ENCODE assay signal across 8 cellular contexts in the genomic region with DNA sequence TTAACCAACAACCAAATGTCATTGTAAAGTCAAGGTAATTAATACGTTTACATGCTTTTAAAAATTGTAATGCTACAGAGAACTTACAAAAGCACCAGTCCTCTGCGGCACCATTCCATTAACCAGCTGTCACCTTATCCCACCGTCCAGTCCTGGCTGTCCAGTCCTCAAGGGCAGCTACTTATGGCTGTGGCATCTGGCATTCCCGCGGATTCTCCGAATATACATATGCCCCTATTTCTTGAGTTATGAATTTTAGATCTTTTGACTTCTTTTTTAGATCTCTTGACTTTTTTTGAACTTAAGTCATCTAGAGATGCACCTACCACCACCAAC. TPM values are rescaled to one million over a fixed set of nuclear protein-coding genes. Genes with fewer than 3 reads are reported as not detected.
A peak's percentile ranks its signal among the peaks of the same experiment; 100 is the strongest.
DNase-seq lines count a peak whose midpoint lies in the region; ATAC-seq, FAIRE-seq and TF ChIP-seq lines count a peak whose summit lies in the region.

No MANE protein-coding gene starts in this region.

- no peak overlapping the region for H4K5ac ChIP-seq in IMR-90 (ENCODE audit: low read depth, low read length)

- no peak overlapping the region for H2BK15ac ChIP-seq in IMR-90 (ENCODE audit: low read depth, low read length)

- H3K56ac ChIP-seq in IMR-90 (ENCODE audit: extremely low read depth, insufficient read depth, low read length), result no peak overlapping the region

- no peak overlapping the region for H2AK5ac ChIP-seq in IMR-90 (ENCODE audit: low read depth, low read length)

- no TSS peak for BruUV-seq in IMR-90 (replicated peaks; lab: Mats Ljungman, UMichigan)

- peaks cover 3% of the 10 kb centered on the region; the same call in 1 of the 2 replicates for H3K4me1 ChIP-seq in IMR-90 (ENCODE audit: control insufficient read depth, insufficient read depth, low read length)
- peaks cover 10% of the 10 kb centered on the region in 2 donors for H3K4me1 ChIP-seq in duodenal mucosa (ENCODE audit: control insufficient read depth in 1 of 2, insufficient read depth in 2 of 2, low read length in 2 of 2)

- TF ChIP-seq RAD21 in IMR-90 (IDR thresholded peaks at IDR 0.05; ENCODE audit: low read length), result no peak

- peaks cover 0 to 8% of the 10 kb centered on the region in 2 experiments; a peak in 2 of 4 replicates for H3K79me1 ChIP-seq in IMR-90 (ENCODE audit: low read depth in 1 of 2, low read length in 2 of 2)

- H2AK9ac ChIP-seq in IMR-90 (replicated peaks; ENCODE audit: low read depth, low read length, poor library complexity), result no peak overlapping the region

- H3K9ac ChIP-seq in IMR-90 (ENCODE audit: low read depth, low read length) (no peak overlapping the region), duodenal mucosa (ENCODE audit: low read depth in 1 of 2, low read length in 2 of 2) (peak overlapping the region in 1 of 2 donors; percentile 5)

- no peak for FAIRE-seq in urothelium cell line (lab: Jason Lieb, UNC)

- H3K36me3 ChIP-seq in IMR-90 (ENCODE audit: control insufficient read depth, insufficient read depth, low read length) (no peaks in the 10 kb centered on the region), duodenal mucosa (ENCODE audit: control insufficient read depth in 1 of 2, insufficient read depth in 2 of 2, low read length in 2 of 2) (no peaks in the 10 kb centered on the region)

- peak overlapping the region; percentile 66 to 91 (median 82) for H3K4me3 Mint-ChIP-seq in naive thymus-derived CD8-positive, alpha-beta T cell

- H3K4ac ChIP-seq in IMR-90 (ENCODE audit: low read depth, low read length), result no peak overlapping the region

- H4K8ac ChIP-seq in IMR-90 (ENCODE audit: low read depth in 2 of 2, low read length in 2 of 2), result no peak overlapping the region

- TF ChIP-seq POLR2A in IMR-90 (IDR thresholded peaks at IDR 0.05; ENCODE audit: low read depth, low read length), result no peak

- DNase-seq in AG10803 (ENCODE audit: low read depth), result no peak
- no peak for DNase-seq in IMR-90
- DNase-seq in naive thymus-derived CD8-positive, alpha-beta T cell, result no peak
- no peak for DNase-seq in NCI-H1105 (lab: John Stamatoyannopoulos, UW)
- no peak for DNase-seq in urothelium cell line (ENCODE audit: low spot score)
- no peak for DNase-seq in NCI-H1092 treated with DMSO at 0.1 percent for 48 hours (lab: John Stamatoyannopoulos, UW)
- no peak for DNase-seq in nucleus accumbens (lab: John Stamatoyannopoulos, UW)

- H2BK5ac ChIP-seq in IMR-90 (ENCODE audit: low read depth, low read length, poor library complexity, severe bottlenecking), result no peak overlapping the region

- in situ Hi-C loops in IMR-90 (cut with MboI; ENCODE audit: low sequenced_read_pairs), result no loop called here

- H3K18ac ChIP-seq in IMR-90 (ENCODE audit: low read depth, low read length), result no peak overlapping the region

- H2BK20ac ChIP-seq in IMR-90 (ENCODE audit: low read depth, low read length), result no peak overlapping the region

- no peak overlapping the region for H2BK120ac ChIP-seq in IMR-90 (ENCODE audit: low read depth, low read length)

- ATAC-seq in IMR-90 (ENCODE audit: low read depth), result peak; percentile 28
- ATAC-seq in naive thymus-derived CD8-positive, alpha-beta T cell, result peak in 1 of 2 donors; percentile 6

- WGBS in IMR-90 (ENCODE audit: extremely low coverage in 2 of 2, insufficient read length in 1 of 2), 2 experiments, result no CpG with 5 or more reads among the region's 6 CpGs

- H3K27ac ChIP-seq in IMR-90 (ENCODE audit: insufficient read depth, low read length), result no peak overlapping the region
- H3K27ac ChIP-seq in duodenal mucosa (ENCODE audit: low read depth, low read length), result no peak overlapping the region

- H4K20me1 ChIP-seq in IMR-90 (ENCODE audit: insufficient read depth, low read length), result no peaks in the 10 kb centered on the region

- dilution Hi-C loops in IMR-90 (cut with HindIII; ENCODE audit: low sequenced_read_pairs, unreplicated experiment), result no loop called here

- TF ChIP-seq CTCF in AG10803 (conservative IDR thresholded peaks at IDR 0.05; ENCODE audit: low read length) (no peak), IMR-90 (conservative IDR thresholded peaks at IDR 0.05; ENCODE audit: low read depth, low read length) (no peak)

- H3K14ac ChIP-seq in IMR-90 (replicated peaks; ENCODE audit: low read depth, low read length), result no peak overlapping the region

- CTCF ChIA-PET in IMR-90 (lab: Yijun Ruan, JAX), result interaction anchor here (1.0 kb wide), 1 partner anchor 397 kb away, joined by 3 read pairs; no protein-coding TSS in a partner anchor

- POLR2A ChIA-PET in IMR-90 (lab: Charles Lee; ENCODE audit: unreplicated experiment), result no interaction called here
- POLR2A ChIA-PET in naive thymus-derived CD8-positive, alpha-beta T cell (lab: Charles Lee), result interaction anchor here (1.2 to 1.8 kb wide), 2 partner anchors 11 to 19 kb away, joined by 3 read pairs; no protein-coding TSS in a partner anchor

- H3K27me3 ChIP-seq in IMR-90 (ENCODE audit: control insufficient read depth, insufficient read depth, low read length), result no peaks in the 10 kb centered on the region; the same call in 1 of the 2 replicates
- H3K27me3 ChIP-seq in duodenal mucosa (ENCODE audit: control insufficient read depth in 1 of 2, insufficient read depth in 2 of 2, low read length in 2 of 2), result no peaks in the 10 kb centered on the region

- intact Hi-C loops in IMR-90 (cut with micrococcal nuclease), result no loop called here

- H3K9me3 Mint-ChIP-seq in naive thymus-derived CD8-positive, alpha-beta T cell, result no peaks in the 10 kb centered on the region

- peak overlapping the region; percentile 86 for H2AFZ ChIP-seq in IMR-90 (replicated peaks; ENCODE audit: low read length, poor library complexity)

- H3K4me3 ChIP-seq in AG10803 (ENCODE audit: low read length) (peak overlapping the region; percentile 13), IMR-90 (ENCODE audit: insufficient read depth, low read depth, low read length) (peak overlapping the region; percentile 86; the same call in 1 of the 2 replicates), duodenal mucosa (ENCODE audit: low read depth in 1 of 2, low read length in 2 of 2) (peak overlapping the region; percentile 57 to 74)

- no peak overlapping the region for H4K91ac ChIP-seq in IMR-90 (ENCODE audit: insufficient read depth, low read depth, low read length)

- peaks cover 7% of the 10 kb centered on the region; the same call in 1 of the 2 replicates for H3K9me1 ChIP-seq in IMR-90 (ENCODE audit: insufficient read depth, low read length)

- peaks cover 8 to 34% (median 23%) of the 10 kb centered on the region in 4 donors for H3K4me1 Mint-ChIP-seq in naive thymus-derived CD8-positive, alpha-beta T cell

- H3K36me3 Mint-ChIP-seq in naive thymus-derived CD8-positive, alpha-beta T cell, result no peaks in the 10 kb centered on the region

- no peaks in the 10 kb centered on the region for H3K27me3 Mint-ChIP-seq in naive thymus-derived CD8-positive, alpha-beta T cell

- H3K27ac Mint-ChIP-seq in naive thymus-derived CD8-positive, alpha-beta T cell, result peak overlapping the region in 9 of 10 donors; percentile 58 to 86 (median 77)

- H3K9me3 ChIP-seq in IMR-90 (ENCODE audit: control insufficient read depth, insufficient read depth, low read length) (no peaks in the 10 kb centered on the region), duodenal mucosa (ENCODE audit: control insufficient read depth in 1 of 2, low read length in 2 of 2) (no peaks in the 10 kb centered on the region)

- peak overlapping the region; percentile 83 for H3K4me2 ChIP-seq in IMR-90 (ENCODE audit: low read depth, low read length)

- H3K23ac ChIP-seq in IMR-90 (ENCODE audit: low read depth, low read length), result no peak overlapping the region

TF ChIP-seq in IMR-90, 13 proteins besides CTCF, POLR2A, EP300 and RAD21:
- TF ChIP-seq FOS (IDR thresholded peaks at IDR 0.05; ENCODE audit: low read depth, low read length) (no peak), MAFK (IDR thresholded peaks at IDR 0.05; ENCODE audit: low read depth, low read length) (no peak), RCOR1 (IDR thresholded peaks at IDR 0.05; ENCODE audit: insufficient replicate concordance, low read length) (no peak), SMC3 (IDR thresholded peaks at IDR 0.05; ENCODE audit: low read depth, low read length) (no peak), BHLHE40 (IDR thresholded peaks at IDR 0.05; ENCODE audit: low read depth, low read length) (no peak), CEBPB (IDR thresholded peaks at IDR 0.05; ENCODE audit: low read depth, low read length) (no peak), NFE2L2 (IDR thresholded peaks at IDR 0.05; ENCODE audit: low read depth, low read length) (no peak), MXI1 (IDR thresholded peaks at IDR 0.05; ENCODE audit: borderline replicate concordance, low read depth, low read length) (no peak)
- TF ChIP-seq, protein P1, sequence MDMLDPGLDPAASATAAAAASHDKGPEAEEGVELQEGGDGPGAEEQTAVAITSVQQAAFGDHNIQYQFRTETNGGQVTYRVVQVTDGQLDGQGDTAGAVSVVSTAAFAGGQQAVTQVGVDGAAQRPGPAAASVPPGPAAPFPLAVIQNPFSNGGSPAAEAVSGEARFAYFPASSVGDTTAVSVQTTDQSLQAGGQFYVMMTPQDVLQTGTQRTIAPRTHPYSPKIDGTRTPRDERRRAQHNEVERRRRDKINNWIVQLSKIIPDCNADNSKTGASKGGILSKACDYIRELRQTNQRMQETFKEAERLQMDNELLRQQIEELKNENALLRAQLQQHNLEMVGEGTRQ (IDR thresholded peaks at IDR 0.05; ENCODE audit: low read depth, low read length), result no peak
- TF ChIP-seq, protein P2, sequence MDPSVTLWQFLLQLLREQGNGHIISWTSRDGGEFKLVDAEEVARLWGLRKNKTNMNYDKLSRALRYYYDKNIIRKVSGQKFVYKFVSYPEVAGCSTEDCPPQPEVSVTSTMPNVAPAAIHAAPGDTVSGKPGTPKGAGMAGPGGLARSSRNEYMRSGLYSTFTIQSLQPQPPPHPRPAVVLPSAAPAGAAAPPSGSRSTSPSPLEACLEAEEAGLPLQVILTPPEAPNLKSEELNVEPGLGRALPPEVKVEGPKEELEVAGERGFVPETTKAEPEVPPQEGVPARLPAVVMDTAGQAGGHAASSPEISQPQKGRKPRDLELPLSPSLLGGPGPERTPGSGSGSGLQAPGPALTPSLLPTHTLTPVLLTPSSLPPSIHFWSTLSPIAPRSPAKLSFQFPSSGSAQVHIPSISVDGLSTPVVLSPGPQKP (IDR thresholded peaks at IDR 0.05; ENCODE audit: borderline replicate concordance, low read depth, low read length), result no peak

RNA-seq across cellular contexts. Expression of a gene that starts 0.4 kb away (rescaled TPM):
- total RNA-seq in IMR-90 (2012; rRNA removed), result 6.4 and 7.5 TPM in 2 replicates
- 16.2 and 19.4 TPM in 2 replicates for polyA plus RNA-seq in IMR-90 (2012; rRNA removed)
- polyA plus RNA-seq in IMR-90 (2012; cell fraction: cytosol; rRNA removed), result 10.7 and 24.9 TPM in 2 replicates
- 8.4 and 15.5 TPM in 2 replicates for polyA plus RNA-seq in IMR-90 (2012; cell fraction: nucleus; rRNA removed; ENCODE audit: low replicate concordance)
- 1 to 10 TPM; 5.5 to 5.6 TPM for total RNA-seq in naive thymus-derived CD8-positive, alpha-beta T cell
- 10 to 100 TPM in 1 of 3 donors, 1 to 10 TPM in 2; 6.3 to 10.3 (median 7.3) TPM for polyA plus RNA-seq in naive thymus-derived CD8-positive, alpha-beta T cell

Comparison
In these comparisons a context has a peak if more than half of its experiments do, and no peak if none do; other contexts are left out.
1. H3K4me3 ChIP-seq: peak in every context shown above with its lines; median percentile 86 in IMR-90; 66 in duodenal mucosa; 13 in AG10803.